17 cellular contexts compared by ENCODE assay signal in genomic region chr2:8086796-8087479, GRCh38.
DNase-seq lines count a peak whose midpoint lies in the region; ATAC-seq and TF ChIP-seq lines count a peak whose summit lies in the region.
"Had no signal": no experiment of that assay in that cellular context is flagged by ENCODE, and none has a peak within 500 bp of the region (broad histone marks: within the 10 kb centered on the region; RNA-seq: fewer than 3 reads in every experiment).

No MANE protein-coding gene starts in this region.

- TF ChIP-seq RAD21 in IMR-90 (IDR thresholded peaks at IDR 0.05; ENCODE audit: low read length) = no peak

- dilution Hi-C loops in IMR-90 (cut with HindIII; ENCODE audit: low sequenced_read_pairs, unreplicated experiment) = no loop called here

- H3K4me1 Mint-ChIP-seq in activated CD8-positive, alpha-beta memory T cell treated with anti-CD3 and anti-CD28 coated beads, Interleukin-2, amount 10 ng/mL, durations not matched to agents 7 days and 5 days = no peaks in the 10 kb centered on the region
- H3K4me1 Mint-ChIP-seq: activated naive CD4-positive, alpha-beta T cell treated with anti-CD3 and anti-CD28 coated beads, Interleukin-2, amount 50 U/mL, for 24 hours; immature natural killer cell; naive thymus-derived CD8-positive, alpha-beta T cell; T-cell had no signal

- H4K5ac ChIP-seq in IMR-90 (ENCODE audit: low read depth, low read length) = peak overlapping the region; percentile 31

- no peak overlapping the region for H3K9ac ChIP-seq in IMR-90 (ENCODE audit: low read depth, low read length)

- TF ChIP-seq EP300 in gastroesophageal sphincter (IDR thresholded peaks at IDR 0.05) = no peak

- no peaks in the 10 kb centered on the region for H3K9me3 ChIP-seq in IMR-90 (ENCODE audit: control insufficient read depth, insufficient read depth, low read length)
- no peaks in the 10 kb centered on the region for H3K9me3 ChIP-seq in gastroesophageal sphincter

- peak overlapping the region; percentile 94 for H2AK5ac ChIP-seq in IMR-90 (ENCODE audit: low read depth, low read length)

- TF ChIP-seq POLR2A in IMR-90 (IDR thresholded peaks at IDR 0.05; ENCODE audit: low read depth, low read length) (no peak), gastroesophageal sphincter (IDR thresholded peaks at IDR 0.05) (no peak)

- H3K27ac Mint-ChIP-seq in activated CD8-positive, alpha-beta memory T cell treated with anti-CD3 and anti-CD28 coated beads, Interleukin-2, amount 10 ng/mL, durations not matched to agents 7 days and 5 days = no peak overlapping the region
- H3K27ac Mint-ChIP-seq: activated naive CD4-positive, alpha-beta T cell treated with anti-CD3 and anti-CD28 coated beads, Interleukin-2, amount 50 U/mL, for 24 hours; immature natural killer cell; naive thymus-derived CD8-positive, alpha-beta T cell; stimulated activated naive CD8-positive, alpha-beta T cell treated with anti-CD3 and anti-CD28 coated beads, Interleukin-15, Interleukin-2, amounts not matched to agents 100 ng/mL and 50 ng/mL, for 24 hours; T-cell had no signal

- H3K4me3 ChIP-seq in IMR-90 (ENCODE audit: insufficient read depth, low read depth, low read length) (no peak overlapping the region), brain microvascular endothelial cell (ENCODE audit: low read depth, low read length) (no peak overlapping the region), kidney epithelial cell (ENCODE audit: low read depth, low read length) (no peak overlapping the region), gastroesophageal sphincter (no peak overlapping the region)

- CTCF ChIA-PET in IMR-90 (lab: Yijun Ruan, JAX) = no interaction called here
- CTCF ChIA-PET in activated CD8-positive, alpha-beta memory T cell treated with anti-CD3 and anti-CD28 coated beads, Interleukin-2, amount 10 ng/mL, durations not matched to agents 7 days and 5 days (lab: Charles Lee) = no interaction called here

- peak overlapping the region; percentile 30 for H3K4me2 ChIP-seq in IMR-90 (ENCODE audit: low read depth, low read length)

- ATAC-seq in IMR-90 (ENCODE audit: low read depth) (peak; percentile 88), gastroesophageal sphincter (no peak), GM21619 (IDR thresholded peaks at IDR 0.05; ENCODE audit: unreplicated experiment) (no peak)
- ATAC-seq in activated CD8-positive, alpha-beta memory T cell treated with anti-CD3 and anti-CD28 coated beads, Interleukin-2, amount 10 ng/mL, durations not matched to agents 7 days and 5 days = no peak
- ATAC-seq: naive thymus-derived CD8-positive, alpha-beta T cell; T-cell had no signal

- no peaks in the 10 kb centered on the region for H4K20me1 ChIP-seq in IMR-90 (ENCODE audit: insufficient read depth, low read length)

- H3K36me3 Mint-ChIP-seq in activated CD8-positive, alpha-beta memory T cell treated with anti-CD3 and anti-CD28 coated beads, Interleukin-2, amount 10 ng/mL, durations not matched to agents 7 days and 5 days = peaks cover 3% of the 10 kb centered on the region
- H3K36me3 Mint-ChIP-seq: activated naive CD4-positive, alpha-beta T cell treated with anti-CD3 and anti-CD28 coated beads, Interleukin-2, amount 50 U/mL, for 24 hours; naive thymus-derived CD8-positive, alpha-beta T cell; T-cell had no signal

- H3K36me3 ChIP-seq in IMR-90 (ENCODE audit: control insufficient read depth, insufficient read depth, low read length) = no peaks in the 10 kb centered on the region
- no peaks in the 10 kb centered on the region for H3K36me3 ChIP-seq in brain microvascular endothelial cell (replicated peaks)
- no peaks in the 10 kb centered on the region for H3K36me3 ChIP-seq in kidney epithelial cell (ENCODE audit: control insufficient read depth, insufficient read depth, low read length)
- no peaks in the 10 kb centered on the region for H3K36me3 ChIP-seq in gastroesophageal sphincter

- H3K23ac ChIP-seq in IMR-90 (ENCODE audit: low read depth, low read length) = peak overlapping the region; percentile 91

- TF ChIP-seq CTCF in AG09319 (IDR thresholded peaks at IDR 0.05; ENCODE audit: low read depth, low read length) = no peak
- no peak for TF ChIP-seq CTCF in IMR-90 (conservative IDR thresholded peaks at IDR 0.05; ENCODE audit: low read depth, low read length)
- no peak for TF ChIP-seq CTCF in brain microvascular endothelial cell (IDR thresholded peaks at IDR 0.05; ENCODE audit: low read depth, low read length, missing control alignments)
- TF ChIP-seq CTCF in kidney epithelial cell (IDR thresholded peaks at IDR 0.05; ENCODE audit: insufficient read depth, low read length, poor library complexity, severe bottlenecking) = no peak
- no peak for TF ChIP-seq CTCF in gastroesophageal sphincter (IDR thresholded peaks at IDR 0.05)

- no peaks in the 10 kb centered on the region for H3K27me3 Mint-ChIP-seq in activated CD8-positive, alpha-beta memory T cell treated with anti-CD3 and anti-CD28 coated beads, Interleukin-2, amount 10 ng/mL, durations not matched to agents 7 days and 5 days
- H3K27me3 Mint-ChIP-seq: activated naive CD4-positive, alpha-beta T cell treated with anti-CD3 and anti-CD28 coated beads, Interleukin-2, amount 50 U/mL, for 24 hours; T-cell had no signal

- H2BK5ac ChIP-seq in IMR-90 (ENCODE audit: low read depth, low read length, poor library complexity, severe bottlenecking) = peak overlapping the region; percentile 88

- peaks cover 13% of the 10 kb centered on the region for H3K9me1 ChIP-seq in IMR-90 (ENCODE audit: insufficient read depth, low read length)

- H3K14ac ChIP-seq in IMR-90 (replicated peaks; ENCODE audit: low read depth, low read length) = peak overlapping the region; percentile 94

- H3K18ac ChIP-seq in IMR-90 (ENCODE audit: low read depth, low read length) = peak overlapping the region; percentile 51

- H2BK120ac ChIP-seq in IMR-90 (ENCODE audit: low read depth, low read length) = peak overlapping the region; percentile 97

- in situ Hi-C loops in IMR-90 (cut with MboI; ENCODE audit: low sequenced_read_pairs) (no loop called here), brain microvascular endothelial cell (cut with HindIII; ENCODE audit: low pct_ligation_motif_present, low sequenced_read_pairs) (no loop called here)

- peaks cover 2% of the 10 kb centered on the region for H3K9me3 Mint-ChIP-seq in activated CD8-positive, alpha-beta memory T cell treated with anti-CD3 and anti-CD28 coated beads, Interleukin-2, amount 10 ng/mL, durations not matched to agents 7 days and 5 days (ENCODE audit: low read depth)
- H3K9me3 Mint-ChIP-seq: activated naive CD4-positive, alpha-beta T cell treated with anti-CD3 and anti-CD28 coated beads, Interleukin-2, amount 50 U/mL, for 24 hours; immature natural killer cell; stimulated activated naive CD8-positive, alpha-beta T cell treated with anti-CD3 and anti-CD28 coated beads, Interleukin-15, Interleukin-2, amounts not matched to agents 100 ng/mL and 50 ng/mL, for 24 hours; T-cell had no signal

- no TSS peak for BruUV-seq in IMR-90 (replicated peaks; lab: Mats Ljungman, UMichigan)

- peak overlapping the region; percentile 67; the same call in 2 of the 3 replicates for H2BK15ac ChIP-seq in IMR-90 (ENCODE audit: low read depth, low read length)

- H3K79me1 ChIP-seq in IMR-90 (ENCODE audit: low read depth in 1 of 2, low read length in 2 of 2) = no peaks in the 10 kb centered on the region

- peak overlapping the region; percentile 45; the same call in 1 of the 2 replicates for H3K56ac ChIP-seq in IMR-90 (ENCODE audit: extremely low read depth, insufficient read depth, low read length)

- H3K27ac ChIP-seq in IMR-90 (ENCODE audit: insufficient read depth, low read length) = peak overlapping the region; percentile 60
- peak overlapping the region; percentile 66 for H3K27ac ChIP-seq in brain microvascular endothelial cell
- H3K27ac ChIP-seq in gastroesophageal sphincter = no peak overlapping the region

- DNase-seq in AG09319 (ENCODE audit: extremely low read depth, low read depth) (peak; percentile 71), IMR-90 (peak; percentile 99), brain microvascular endothelial cell (peak; percentile 94), kidney epithelial cell (ENCODE audit: low read depth) (peak; percentile 98), activated gamma-delta T cell treated with Interleukin-2 at 50 U/mL for 16 hours (no peak)
- no peak for DNase-seq in activated CD8-positive, alpha-beta memory T cell treated with anti-CD3 and anti-CD28 coated beads, Interleukin-2, amount 10 ng/mL, durations not matched to agents 7 days and 5 days
- DNase-seq: activated CD4-positive, alpha-beta T cell treated with anti-CD3 and anti-CD28 coated beads, Interleukin-2, amount 50 U/mL, for 4 hours; COR-L47; immature natural killer cell; naive thymus-derived CD8-positive, alpha-beta T cell; NCI-H1417; NCI-H69; T-cell had no signal

- H3K27me3 ChIP-seq in IMR-90 (ENCODE audit: control insufficient read depth, insufficient read depth, low read length) = no peaks in the 10 kb centered on the region
- no peaks in the 10 kb centered on the region for H3K27me3 ChIP-seq in brain microvascular endothelial cell (replicated peaks)
- no peaks in the 10 kb centered on the region for H3K27me3 ChIP-seq in kidney epithelial cell (ENCODE audit: control insufficient read depth, insufficient read depth, low read length)
- H3K27me3 ChIP-seq in gastroesophageal sphincter = no peaks in the 10 kb centered on the region

- POLR2A ChIA-PET in IMR-90 (lab: Charles Lee; ENCODE audit: unreplicated experiment) = interaction anchor here (0.6 kb wide), 2 partner anchors 252 to 309 kb away, joined by 3 read pairs; no protein-coding TSS in a partner anchor

- H2AFZ ChIP-seq in IMR-90 (replicated peaks; ENCODE audit: low read length, poor library complexity) = peak overlapping the region; percentile 6

- H2AK9ac ChIP-seq in IMR-90 (replicated peaks; ENCODE audit: low read depth, low read length, poor library complexity) = peak overlapping the region; percentile 53

- WGBS in IMR-90 (ENCODE audit: extremely low coverage in 2 of 2, insufficient read length in 1 of 2), 2 experiments = 17% methylated on average over 1 of the region's 4 CpGs; no CpG with 5 or more reads in 1 of the 2 experiments
- WGBS in gastroesophageal sphincter (ENCODE audit: low coverage in 1 of 2), 2 donors = 56 to 60% methylated on average over 1 to 2 of the region's 4 CpGs

- H2BK20ac ChIP-seq in IMR-90 (ENCODE audit: low read depth, low read length) = peak overlapping the region; percentile 96

- peak overlapping the region; percentile 96 for H3K4ac ChIP-seq in IMR-90 (ENCODE audit: low read depth, low read length)

- peak overlapping the region; percentile 93 for H4K91ac ChIP-seq in IMR-90 (ENCODE audit: insufficient read depth, low read depth, low read length)

- H3K4me3 Mint-ChIP-seq in activated CD8-positive, alpha-beta memory T cell treated with anti-CD3 and anti-CD28 coated beads, Interleukin-2, amount 10 ng/mL, durations not matched to agents 7 days and 5 days = no peak overlapping the region
- H3K4me3 Mint-ChIP-seq: activated naive CD4-positive, alpha-beta T cell treated with anti-CD3 and anti-CD28 coated beads, Interleukin-2, amount 50 U/mL, for 24 hours; immature natural killer cell; naive thymus-derived CD8-positive, alpha-beta T cell; stimulated activated naive CD8-positive, alpha-beta T cell treated with anti-CD3 and anti-CD28 coated beads, Interleukin-15, Interleukin-2, amounts not matched to agents 100 ng/mL and 50 ng/mL, for 24 hours; T-cell had no signal

- intact Hi-C loops in IMR-90 (cut with micrococcal nuclease) = loop anchor here (5.0 kb wide), 1 partner anchor 595 kb away; the partner anchor contains the start of gene ID2

- peak overlapping the region; percentile 59 to 92 for H4K8ac ChIP-seq in IMR-90 (ENCODE audit: low read depth in 2 of 2, low read length in 2 of 2)

- H3K4me1 ChIP-seq in IMR-90 (ENCODE audit: control insufficient read depth, insufficient read depth, low read length) (peaks cover 24% of the 10 kb centered on the region), gastroesophageal sphincter (no peaks in the 10 kb centered on the region)

Comparison
In these comparisons a context has a peak if more than half of its experiments do, and no peak if none do; other contexts are left out.
1. DNase-seq: peak in AG09319 (single experiment), IMR-90 (single experiment), brain microvascular endothelial cell (single experiment) and kidney epithelial cell (single experiment); none in activated CD8-positive, alpha-beta memory T cell treated with anti-CD3 and anti-CD28 coated beads, Interleukin-2, amount 10 ng/mL, durations not matched to agents 7 days and 5 days (single experiment) and activated gamma-delta T cell treated with Interleukin-2 at 50 U/mL for 16 hours (single experiment).
2. H3K27ac ChIP-seq: peak in IMR-90 (single experiment) and brain microvascular endothelial cell (single experiment); none in gastroesophageal sphincter (0 of 4).